In genomic region chr3:184158394-184158793, GRCh38 we compare ENCODE assay signal across 3 cellular contexts.
A peak's percentile ranks its signal among the peaks of the same experiment; 100 is the strongest.
TF ChIP-seq lines count a peak whose summit lies in the region.

No MANE protein-coding gene starts in this region.

TF ChIP-seq in SK-N-SH, 30 proteins besides CTCF, POLR2A, EP300 and RAD21:
- no peak for TF ChIP-seq IRF3 (IDR thresholded peaks at IDR 0.05; ENCODE audit: low read depth, low read length)
- no peak for TF ChIP-seq JUND (IDR thresholded peaks at IDR 0.05)

TF ChIP-seq in SK-N-SH treated with all-trans-retinoic acid at 6 μM for 48 hours, 23 proteins besides CTCF, POLR2A, EP300 and RAD21:
- no peak for TF ChIP-seq POU6F1 (CRISPR knock-in tag; IDR thresholded peaks at IDR 0.05; ENCODE audit: borderline replicate concordance, low read depth)
- no peak for TF ChIP-seq ZNF565 (CRISPR knock-in tag; conservative IDR thresholded peaks at IDR 0.05; ENCODE audit: low read depth)
- no peak for TF ChIP-seq ZNF70 (CRISPR knock-in tag; IDR thresholded peaks at IDR 0.05)
- no peak for TF ChIP-seq RARB (CRISPR knock-in tag; IDR thresholded peaks at IDR 0.05)
- TF ChIP-seq TCF4 (CRISPR knock-in tag; IDR thresholded peaks at IDR 0.05; ENCODE audit: borderline replicate concordance) = no peak
- TF ChIP-seq OSR1 (CRISPR knock-in tag; IDR thresholded peaks at IDR 0.05) = no peak
- TF ChIP-seq TOX (CRISPR knock-in tag; IDR thresholded peaks at IDR 0.05; ENCODE audit: borderline replicate concordance) = no peak
- no peak for TF ChIP-seq ISL1 (CRISPR knock-in tag; IDR thresholded peaks at IDR 0.05)
- no peak for TF ChIP-seq ARNTL (CRISPR knock-in tag; IDR thresholded peaks at IDR 0.05; ENCODE audit: borderline replicate concordance, low read depth)
- no peak for TF ChIP-seq BACH2 (CRISPR knock-in tag; IDR thresholded peaks at IDR 0.05; ENCODE audit: borderline replicate concordance)
- no peak for TF ChIP-seq CREB5 (CRISPR knock-in tag; IDR thresholded peaks at IDR 0.05; ENCODE audit: low read depth)
- no peak for TF ChIP-seq CSDC2 (CRISPR knock-in tag; IDR thresholded peaks at IDR 0.05)
- TF ChIP-seq PATZ1 (CRISPR knock-in tag; IDR thresholded peaks at IDR 0.05; ENCODE audit: borderline replicate concordance) = no peak
- no peak for TF ChIP-seq TSHZ2 (CRISPR knock-in tag; IDR thresholded peaks at IDR 0.05)
- no peak for TF ChIP-seq ZC3H10 (CRISPR knock-in tag; IDR thresholded peaks at IDR 0.05)
- no peak for TF ChIP-seq GLIS3 (CRISPR knock-in tag; IDR thresholded peaks at IDR 0.05)
- no peak for TF ChIP-seq CSRNP3 (CRISPR knock-in tag; IDR thresholded peaks at IDR 0.05)

TF ChIP-seq in liver, 16 proteins besides CTCF, POLR2A, EP300 and RAD21 (continued from another document):
- TF ChIP-seq MAX (IDR thresholded peaks at IDR 0.05) (no peak), NR2F2 (IDR thresholded peaks at IDR 0.05) (peak; percentile 87), FOXA2 (IDR thresholded peaks at IDR 0.05) (no peak), YY1 (IDR thresholded peaks at IDR 0.05) (no peak), GABPA (IDR thresholded peaks at IDR 0.05 in 1 of 2, conservative IDR thresholded peaks at IDR 0.05 in 1 of 2) (no peak), EGR1 (IDR thresholded peaks at IDR 0.05; ENCODE audit: low read depth in 2 of 2) (no peak), FOXA1 (IDR thresholded peaks at IDR 0.05) (no peak)
